Comparison of ENCODE assay signal across 22 cellular contexts in the genomic region with DNA sequence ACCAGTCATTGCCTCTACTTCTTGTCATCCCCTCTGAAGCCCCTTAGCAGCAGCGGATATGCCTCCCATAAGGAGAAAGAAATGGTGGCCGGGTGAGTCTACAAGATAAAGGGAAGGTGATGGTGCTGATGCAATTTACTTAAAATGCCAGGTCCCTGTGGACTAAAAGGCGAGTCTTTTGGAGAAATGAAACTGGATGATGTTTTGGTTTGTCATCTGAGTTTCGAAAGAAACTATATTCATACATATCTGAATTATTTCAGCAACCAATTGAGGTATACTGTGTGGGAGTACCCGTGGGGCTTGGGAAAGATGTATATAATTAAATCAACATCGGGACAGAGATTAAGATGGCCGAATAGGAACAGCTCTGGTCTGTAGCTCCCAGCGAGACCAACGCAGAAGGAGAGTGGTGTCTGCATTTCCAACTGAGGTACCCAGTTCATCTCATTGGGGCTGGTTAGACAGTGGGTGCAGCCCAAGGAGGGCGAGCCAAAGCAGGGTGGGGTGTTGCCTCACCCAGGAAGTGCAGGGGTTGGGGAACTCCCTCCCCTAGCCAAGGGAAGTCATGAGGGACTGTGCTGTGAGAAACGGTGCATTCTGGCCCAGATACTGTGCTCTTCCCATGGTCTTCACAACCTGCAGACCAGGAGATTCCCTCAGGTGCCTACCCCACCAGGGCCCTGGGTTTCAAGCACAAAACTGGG.
"Had no signal": no experiment of that assay in that cellular context is flagged by ENCODE, and none has a peak within 500 bp of the region (broad histone marks: within the 10 kb centered on the region; RNA-seq: fewer than 3 reads in every experiment).

No MANE protein-coding gene starts in this region.

- H3K27ac ChIP-seq: esophagus muscularis mucosa, gastrocnemius medialis, pancreas, psoas muscle, right atrium auricular region, vagina had no signal

- FAIRE-seq: astrocyte, pancreas had no signal

- H3K9me3 ChIP-seq: esophagus muscularis mucosa, gastrocnemius medialis, pancreas, psoas muscle, right atrium auricular region, vagina had no signal

- DNase-seq: activated B cell treated with CpG ODN at 0.5 μM for 24 hours; activated CD4-positive, alpha-beta T cell treated with anti-CD3 and anti-CD28 coated beads for 36 hours; activated CD4-positive, alpha-beta T cell treated with anti-CD3 and anti-CD28 coated beads, Interleukin-2, amount 50 U/mL, for 4 hours; activated CD8-positive, alpha-beta memory T cell treated with anti-CD3 and anti-CD28 coated beads, Interleukin-2, amount 50 U/mL, for 48 hours; activated naive CD4-positive, alpha-beta T cell treated with Interleukin-2 at 50 U/mL for 16 hours; activated naive CD8-positive, alpha-beta T cell treated with anti-CD3 and anti-CD28 coated beads for 36 hours; activated T-cell treated with anti-CD3 and anti-CD28 coated beads, Interleukin-2, amount 50 U/mL, for 4 hours; central memory CD4-positive, alpha-beta T cell; effector memory CD4-positive, alpha-beta T cell; gastrocnemius medialis; islet precursor cell; left cardiac atrium; mesenchymal stem cell; nephron progenitor cell; pancreas; psoas muscle; stimulated activated CD4-positive, alpha-beta T cell treated with anti-CD3 and anti-CD28 coated beads, Interleukin-1b, Interleukin-23, amount 100 ng/mL, for 48 hours; T-helper 9 cell had no signal

- H3K4me3 ChIP-seq: esophagus muscularis mucosa, gastrocnemius medialis, pancreas, psoas muscle, right atrium auricular region, vagina had no signal

- H3K36me3 ChIP-seq: gastrocnemius medialis, pancreas, right atrium auricular region, vagina had no signal

- H3K4me1 ChIP-seq: esophagus muscularis mucosa, gastrocnemius medialis, pancreas, psoas muscle, right atrium auricular region, vagina had no signal

- H3K27me3 ChIP-seq: esophagus muscularis mucosa, gastrocnemius medialis, pancreas, right atrium auricular region, vagina had no signal

- ATAC-seq: activated CD4-positive, alpha-beta T cell treated with anti-CD3 and anti-CD28 coated beads for 36 hours; activated T-cell treated with anti-CD3 and anti-CD28 coated beads, Interleukin-2, amount 50 U/mL, for 4 hours; gastrocnemius medialis; left cardiac atrium; pancreas; psoas muscle had no signal
